ENCODE assay signal across 8 cellular contexts in genomic region chr14:104681689-104682074, GRCh38. TPM values are rescaled to one million over a fixed set of nuclear protein-coding genes. Genes with fewer than 3 reads are reported as not detected.
DNase-seq lines count a peak whose midpoint lies in the region; ATAC-seq and TF ChIP-seq lines count a peak whose summit lies in the region.

No MANE protein-coding gene starts in this region.

- H3K27ac Mint-ChIP-seq in activated CD8-positive, alpha-beta T cell treated with anti-CD3 and anti-CD28 coated beads, Interleukin-2, amount 10 ng/mL, durations not matched to agents 7 days and 5 days, result no peak overlapping the region

- intact Hi-C loops in HCT116 (cut with micrococcal nuclease), result no loop called here

- no peak for TF ChIP-seq POLR2A in HCT116 (IDR thresholded peaks at IDR 0.05; ENCODE audit: borderline replicate concordance, extremely low read depth, insufficient read depth, insufficient read length)

- peak overlapping the region; percentile 48 to 56 for H3K4me3 ChIP-seq in HCT116 (replicated peaks in 1 of 2; ENCODE audit: low read depth in 1 of 2, low read length in 2 of 2)
- H3K4me3 ChIP-seq in rectal smooth muscle tissue (ENCODE audit: low read length), result peak overlapping the region; percentile 44

- H3K27ac ChIP-seq in HCT116 (ENCODE audit: low read depth, low read length), result peak overlapping the region; percentile 98
- peak overlapping the region; percentile 73 for H3K27ac ChIP-seq in rectal smooth muscle tissue (ENCODE audit: low read depth, low read length)

- no peaks in the 10 kb centered on the region for H4K20me1 ChIP-seq in HCT116 (ENCODE audit: insufficient read depth)

- no peaks in the 10 kb centered on the region for H3K9me3 Mint-ChIP-seq in activated CD8-positive, alpha-beta T cell treated with anti-CD3 and anti-CD28 coated beads, Interleukin-2, amount 10 ng/mL, durations not matched to agents 7 days and 5 days (ENCODE audit: insufficient read depth)

- no TSS peak for BruUV-seq in HCT116 (replicated peaks; lab: Mats Ljungman, UMichigan)

- DNase-seq in HCT116 (ENCODE audit: low read depth, low spot score) (no peak), anterior cingulate cortex (lab: John Stamatoyannopoulos, UW) (peak in 49 of 58 donors; percentile 40 to 86 (median 68)), hepatic stellate cell (ENCODE audit: low spot score) (peak; percentile 96), Kasumi-1 (lab: John Stamatoyannopoulos, UW) (no peak)
- no peak for DNase-seq in activated CD8-positive, alpha-beta T cell treated with anti-CD3 and anti-CD28 coated beads, Interleukin-2, amount 10 ng/mL, durations not matched to agents 7 days and 5 days

- H3K9ac ChIP-seq in HCT116 (ENCODE audit: low read length) (peak overlapping the region; percentile 89), rectal smooth muscle tissue (ENCODE audit: low read length) (peak overlapping the region; percentile 1)

- H3K27me3 Mint-ChIP-seq in activated CD8-positive, alpha-beta T cell treated with anti-CD3 and anti-CD28 coated beads, Interleukin-2, amount 10 ng/mL, durations not matched to agents 7 days and 5 days (ENCODE audit: low read depth), result peaks cover 5% of the 10 kb centered on the region

- no peaks in the 10 kb centered on the region for H3K9me2 ChIP-seq in HCT116 (ENCODE audit: insufficient read depth)

- no peak overlapping the region for H3K4me3 Mint-ChIP-seq in activated CD8-positive, alpha-beta T cell treated with anti-CD3 and anti-CD28 coated beads, Interleukin-2, amount 10 ng/mL, durations not matched to agents 7 days and 5 days

- H3K27me3 ChIP-seq in HCT116 (ENCODE audit: insufficient read depth, low read length), result no peaks in the 10 kb centered on the region
- no peaks in the 10 kb centered on the region for H3K27me3 ChIP-seq in rectal smooth muscle tissue (ENCODE audit: control insufficient read depth, insufficient read depth, low read length)

- RAD21 ChIA-PET in HCT116 (lab: Charles Lee; ENCODE audit: low non-redundant PET in 1 of 2, low total read pairs in 2 of 2, uncharacterized antibody in 2 of 2, unreplicated experiment in 2 of 2), result interaction anchor here in 1 of 2 experiments (0.7 kb wide), 1 partner anchor 8 kb away, joined by 6 read pairs; the partner anchor contains the start of gene INF2

- H3K4me1 Mint-ChIP-seq in activated CD8-positive, alpha-beta T cell treated with anti-CD3 and anti-CD28 coated beads, Interleukin-2, amount 10 ng/mL, durations not matched to agents 7 days and 5 days (ENCODE audit: low read depth), result peaks cover 37% of the 10 kb centered on the region

- POLR2A ChIA-PET in HCT116 (lab: Charles Lee), result interaction anchor here (1.1 to 3.6 kb wide), 3 partner anchors 9 to 16 kb away, joined by 4 to 21 read pairs (median 6); no protein-coding TSS in a partner anchor
- POLR2A ChIA-PET in activated CD8-positive, alpha-beta T cell treated with anti-CD3 and anti-CD28 coated beads, Interleukin-2, amount 10 ng/mL, durations not matched to agents 7 days and 5 days (lab: Charles Lee), result no interaction called here

- H2AFZ ChIP-seq in HCT116 (ENCODE audit: low read depth, low read length, poor library complexity, severe bottlenecking), result no peak overlapping the region

- H3K9me3 ChIP-seq in HCT116 (ENCODE audit: control insufficient read depth in 1 of 2, insufficient read depth in 1 of 2, low read depth in 1 of 2, low read length in 2 of 2), result no peaks in the 10 kb centered on the region

- CTCF ChIA-PET in HCT116 (lab: Charles Lee), result interaction anchor here (0.7 to 2.4 kb wide), 5 partner anchors 12 to 159 kb away, joined by 3 to 20 read pairs (median 3); no protein-coding TSS in a partner anchor
- CTCF ChIA-PET in activated CD8-positive, alpha-beta T cell treated with anti-CD3 and anti-CD28 coated beads, Interleukin-2, amount 10 ng/mL, durations not matched to agents 7 days and 5 days (lab: Charles Lee), result no interaction called here

- TF ChIP-seq CTCF in HCT116 (IDR thresholded peaks at IDR 0.05 in 2 of 3, conservative IDR thresholded peaks at IDR 0.05 in 1 of 3; ENCODE audit: borderline replicate concordance in 1 of 3, insufficient read depth in 1 of 3, low read depth in 2 of 3, low read length in 2 of 3), result no peak; a peak in 1 of 6 replicates

- H3K36me3 ChIP-seq in HCT116 (ENCODE audit: control insufficient read depth in 1 of 2, insufficient read depth in 2 of 2, low read length in 2 of 2) (no peaks in the 10 kb centered on the region), rectal smooth muscle tissue (ENCODE audit: control insufficient read depth, insufficient read depth, low read length) (no peaks in the 10 kb centered on the region)

- no peaks in the 10 kb centered on the region for H3K79me2 ChIP-seq in HCT116 (ENCODE audit: insufficient read depth, low read length)

- ATAC-seq in HCT116, result peak; percentile 47
- ATAC-seq in activated CD8-positive, alpha-beta T cell treated with anti-CD3 and anti-CD28 coated beads, Interleukin-2, amount 10 ng/mL, durations not matched to agents 7 days and 5 days, result no peak
- ATAC-seq in HG03108 (IDR thresholded peaks at IDR 0.05; ENCODE audit: unreplicated experiment), result no peak
- ATAC-seq in GM18861 (IDR thresholded peaks at IDR 0.05; ENCODE audit: unreplicated experiment), result no peak

- peak overlapping the region; percentile 89 for H3K4me2 ChIP-seq in HCT116 (ENCODE audit: low read length)

- no peak for TF ChIP-seq RAD21 in HCT116 (IDR thresholded peaks at IDR 0.05; ENCODE audit: low read depth)

- H3K4me1 ChIP-seq in HCT116 (ENCODE audit: control insufficient read depth in 1 of 2, insufficient read depth in 2 of 2, low read length in 2 of 2), result peaks cover 62 to 80% of the 10 kb centered on the region in 2 experiments
- H3K4me1 ChIP-seq in rectal smooth muscle tissue (ENCODE audit: control insufficient read depth, insufficient read depth, low read length), result peaks cover 32% of the 10 kb centered on the region

- H3K36me3 Mint-ChIP-seq in activated CD8-positive, alpha-beta T cell treated with anti-CD3 and anti-CD28 coated beads, Interleukin-2, amount 10 ng/mL, durations not matched to agents 7 days and 5 days (ENCODE audit: low read depth), result no peaks in the 10 kb centered on the region

TF ChIP-seq in HCT116, 20 proteins besides CTCF, POLR2A, EP300 and RAD21:
- TF ChIP-seq ZBTB33 (IDR thresholded peaks at IDR 0.05; ENCODE audit: extremely low read depth, insufficient replicate concordance, low read length), result no peak
- peak; percentile 34 for TF ChIP-seq POLR2AphosphoS5 (IDR thresholded peaks at IDR 0.05; ENCODE audit: low read depth, low read length)

RNA-seq across cellular contexts. Expression of gene INF2, which starts 7.7 kb away (rescaled TPM):
- 95.8 TPM for total RNA-seq in HCT116 (2021; ENCODE audit: unreplicated experiment)
- 43.9 and 46.6 TPM in 2 replicates for polyA plus RNA-seq in HCT116 (2012)
- total RNA-seq in activated CD8-positive, alpha-beta T cell treated with anti-CD3 and anti-CD28 coated beads, Interleukin-2, amount 10 ng/mL, durations not matched to agents 7 days and 5 days, result 100 to 1,000 TPM; 155 to 159 TPM

RNA-seq across cellular contexts. Expression of gene ADSS1, which starts 42.3 kb away (rescaled TPM):
- 9.9 TPM for total RNA-seq in HCT116 (2021; ENCODE audit: unreplicated experiment)
- polyA plus RNA-seq in HCT116 (2012), result 12.5 and 15.4 TPM in 2 replicates
- 1 to 10 TPM; 1.8 TPM for total RNA-seq in activated CD8-positive, alpha-beta T cell treated with anti-CD3 and anti-CD28 coated beads, Interleukin-2, amount 10 ng/mL, durations not matched to agents 7 days and 5 days

Comparison
In these comparisons a context has a peak if more than half of its experiments do, and no peak if none do; other contexts are left out.
1. DNase-seq: peak in anterior cingulate cortex (49 of 58) and hepatic stellate cell (single experiment); none in HCT116 (single experiment), activated CD8-positive, alpha-beta T cell treated with anti-CD3 and anti-CD28 coated beads, Interleukin-2, amount 10 ng/mL, durations not matched to agents 7 days and 5 days (single experiment) and Kasumi-1 (0 of 2).